ENCODE assay signal across 30 cellular contexts in the genomic region with DNA sequence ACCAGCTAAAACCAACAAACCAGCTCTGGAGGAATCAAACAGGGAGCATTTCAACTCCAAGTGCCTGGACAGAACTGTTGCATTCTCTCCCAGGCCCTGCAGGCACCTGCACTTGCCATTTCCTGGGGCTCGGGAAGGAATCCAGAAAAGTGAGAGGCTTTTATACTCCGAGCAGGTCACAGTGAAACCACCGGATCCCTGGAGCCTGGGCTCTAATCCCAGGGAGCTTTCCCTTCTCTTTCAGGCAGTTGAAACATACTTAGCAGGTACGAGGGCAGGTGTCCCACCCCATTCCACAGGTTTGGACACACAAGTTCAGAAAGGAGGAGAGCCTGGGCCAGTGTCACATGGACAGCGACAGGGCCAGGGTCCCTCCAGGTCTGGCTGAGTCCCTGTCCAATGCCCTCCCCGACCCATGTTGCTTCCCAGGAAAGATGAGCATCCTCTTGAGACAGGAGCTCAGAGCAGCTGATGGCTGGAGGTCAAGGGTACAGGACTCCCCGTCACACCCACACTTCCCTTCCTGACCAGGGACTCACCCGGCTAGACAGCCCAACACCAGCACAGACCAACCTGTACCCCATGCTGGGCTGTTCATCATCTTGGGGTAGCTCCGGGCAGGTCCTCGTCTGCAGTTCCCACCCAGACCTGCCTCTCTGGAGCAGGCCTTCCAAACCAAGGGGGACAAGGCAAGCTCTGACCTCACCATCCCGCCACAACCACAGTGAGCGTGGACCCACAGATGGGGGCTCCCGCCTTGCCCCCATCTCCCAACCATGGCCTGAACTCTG. TPM values are rescaled to one million over a fixed set of nuclear protein-coding genes. Genes with fewer than 3 reads are reported as not detected.
DNase-seq lines count a peak whose midpoint lies in the region; ATAC-seq, FAIRE-seq and TF ChIP-seq lines count a peak whose summit lies in the region.
"Had no signal": no experiment of that assay in that cellular context is flagged by ENCODE, and none has a peak within 500 bp of the region (broad histone marks: within the 10 kb centered on the region; RNA-seq: fewer than 3 reads in every experiment).

No MANE protein-coding gene starts in this region.

- no peak overlapping the region for H3K27ac ChIP-seq in spleen
- H3K27ac ChIP-seq in gastroesophageal sphincter = no peak overlapping the region
- H3K27ac ChIP-seq: esophagus squamous epithelium, parathyroid adenoma, tibial artery had no signal

- H3K4me3 Mint-ChIP-seq in activated CD4-positive, alpha-beta T cell treated with anti-CD3 and anti-CD28 coated beads for 36 hours = no peak overlapping the region
- H3K4me3 Mint-ChIP-seq in activated naive CD8-positive, alpha-beta T cell = no peak overlapping the region
- H3K4me3 Mint-ChIP-seq in activated naive CD8-positive, alpha-beta T cell treated with anti-CD3 and anti-CD28 coated beads, Interleukin-2, amount 50 U/mL, for 24 hours = no peak overlapping the region
- no peak overlapping the region for H3K4me3 Mint-ChIP-seq in brain
- H3K4me3 Mint-ChIP-seq: immature natural killer cell; stimulated activated naive CD8-positive, alpha-beta T cell treated with anti-CD3 and anti-CD28 coated beads, Interleukin-15, amount 100 ng/mL, for 72 hours had no signal

- H3K36me3 ChIP-seq in spleen = no peaks in the 10 kb centered on the region
- H3K36me3 ChIP-seq in gastroesophageal sphincter = no peaks in the 10 kb centered on the region
- H3K36me3 ChIP-seq: esophagus squamous epithelium, MG63, tibial artery had no signal

- H3K27me3 ChIP-seq in spleen (replicated peaks in 1 of 7) (no peaks in the 10 kb centered on the region), gastroesophageal sphincter (no peaks in the 10 kb centered on the region)
- H3K27me3 ChIP-seq: esophagus squamous epithelium, MG63, tibial artery had no signal

- intact Hi-C loops in activated CD4-positive, alpha-beta T cell treated with anti-CD3 and anti-CD28 coated beads for 36 hours (cut with DNase I, micrococcal nuclease) = no loop called here
- intact Hi-C loops in spleen (cut with DNase I; ENCODE audit: low total_unique reads) = no loop called here

- peak; percentile 3 for DNase-seq in activated CD4-positive, alpha-beta T cell treated with anti-CD3 and anti-CD28 coated beads for 36 hours
- no peak for DNase-seq in activated CD4-positive, alpha-beta T cell treated with anti-CD3 and anti-CD28 coated beads, Interleukin-2, amount 50 U/mL, for 4 hours
- no peak for DNase-seq in activated naive CD8-positive, alpha-beta T cell treated with anti-CD3 and anti-CD28 coated beads, Interleukin-2, amount 50 U/mL, for 24 hours
- DNase-seq in spleen (peak; percentile 50), H54 (ENCODE audit: insufficient read length, low spot score) (no peak)
- DNase-seq: ACHN; amygdala; esophagus squamous epithelium; H7; hippocampal formation; immature natural killer cell; MG63; NCI-H1436; NCI-H510A; right cardiac atrium; SIG-M5; stimulated activated naive CD8-positive, alpha-beta T cell treated with anti-CD3 and anti-CD28 coated beads, Interleukin-15, amount 100 ng/mL, for 72 hours; SW 1271; tibial artery had no signal

- H3K36me3 Mint-ChIP-seq in activated CD4-positive, alpha-beta T cell treated with anti-CD3 and anti-CD28 coated beads for 36 hours (ENCODE audit: low read depth) = peaks cover 68% of the 10 kb centered on the region
- H3K36me3 Mint-ChIP-seq in activated naive CD8-positive, alpha-beta T cell = peaks cover 8% of the 10 kb centered on the region
- peaks cover 48% of the 10 kb centered on the region for H3K36me3 Mint-ChIP-seq in activated naive CD8-positive, alpha-beta T cell treated with anti-CD3 and anti-CD28 coated beads, Interleukin-2, amount 50 U/mL, for 24 hours (ENCODE audit: low read depth)
- no peaks in the 10 kb centered on the region for H3K36me3 Mint-ChIP-seq in brain
- H3K36me3 Mint-ChIP-seq: immature natural killer cell had no signal

- CTCF ChIA-PET in activated CD4-positive, alpha-beta T cell treated with anti-CD3 and anti-CD28 coated beads for 36 hours (lab: Charles Lee) = interaction anchor here (0.6 to 2.1 kb wide), 3 partner anchors 10 to 21 kb away, joined by 3 to 12 read pairs (median 3); no protein-coding TSS in a partner anchor

- H3K9me3 Mint-ChIP-seq in activated CD4-positive, alpha-beta T cell treated with anti-CD3 and anti-CD28 coated beads for 36 hours (ENCODE audit: low read depth) = no peaks in the 10 kb centered on the region
- H3K9me3 Mint-ChIP-seq in activated naive CD8-positive, alpha-beta T cell (ENCODE audit: low read depth) = no peaks in the 10 kb centered on the region
- no peaks in the 10 kb centered on the region for H3K9me3 Mint-ChIP-seq in activated naive CD8-positive, alpha-beta T cell treated with anti-CD3 and anti-CD28 coated beads, Interleukin-2, amount 50 U/mL, for 24 hours
- peaks cover 0 to 4% (median 0%) of the 10 kb centered on the region in 5 experiments for H3K9me3 Mint-ChIP-seq in brain
- H3K9me3 Mint-ChIP-seq: immature natural killer cell; stimulated activated naive CD8-positive, alpha-beta T cell treated with anti-CD3 and anti-CD28 coated beads, Interleukin-15, amount 100 ng/mL, for 72 hours had no signal

- TF ChIP-seq POLR2A in spleen (IDR thresholded peaks at IDR 0.05) = no peak
- no peak for TF ChIP-seq POLR2A in gastroesophageal sphincter (IDR thresholded peaks at IDR 0.05)
- no peak for TF ChIP-seq POLR2A in H54 (IDR thresholded peaks at IDR 0.05; ENCODE audit: low read depth, low read length)

- no peak for FAIRE-seq in H54 (lab: Jason Lieb, UNC)
- FAIRE-seq: bronchial epithelial cell, D721Med, frontal cortex, GM12891 had no signal

- H3K4me1 ChIP-seq in spleen (peaks cover 0 to 26% (median 5%) of the 10 kb centered on the region in 6 donors), gastroesophageal sphincter (no peaks in the 10 kb centered on the region)
- H3K4me1 ChIP-seq: esophagus squamous epithelium, parathyroid adenoma, tibial artery had no signal

- H3K4me1 Mint-ChIP-seq in activated CD4-positive, alpha-beta T cell treated with anti-CD3 and anti-CD28 coated beads for 36 hours = peaks cover 90% of the 10 kb centered on the region
- H3K4me1 Mint-ChIP-seq in activated naive CD8-positive, alpha-beta T cell (ENCODE audit: low read depth) = peaks cover 64% of the 10 kb centered on the region
- peaks cover 83% of the 10 kb centered on the region for H3K4me1 Mint-ChIP-seq in activated naive CD8-positive, alpha-beta T cell treated with anti-CD3 and anti-CD28 coated beads, Interleukin-2, amount 50 U/mL, for 24 hours
- peaks cover 19% of the 10 kb centered on the region for H3K4me1 Mint-ChIP-seq in brain
- H3K4me1 Mint-ChIP-seq: immature natural killer cell had no signal

- ATAC-seq in activated CD4-positive, alpha-beta T cell treated with anti-CD3 and anti-CD28 coated beads for 36 hours = no peak
- ATAC-seq in activated naive CD8-positive, alpha-beta T cell treated with anti-CD3 and anti-CD28 coated beads, Interleukin-2, amount 50 U/mL, for 24 hours = no peak
- ATAC-seq in gastroesophageal sphincter = no peak
- ATAC-seq: stimulated activated naive CD8-positive, alpha-beta T cell treated with anti-CD3 and anti-CD28 coated beads, Interleukin-15, amount 100 ng/mL, for 72 hours had no signal

- peak overlapping the region; percentile 79 for H3K27ac Mint-ChIP-seq in activated CD4-positive, alpha-beta T cell treated with anti-CD3 and anti-CD28 coated beads for 36 hours
- peak overlapping the region; percentile 6 for H3K27ac Mint-ChIP-seq in activated naive CD8-positive, alpha-beta T cell
- no peak overlapping the region for H3K27ac Mint-ChIP-seq in activated naive CD8-positive, alpha-beta T cell treated with anti-CD3 and anti-CD28 coated beads, Interleukin-2, amount 50 U/mL, for 24 hours
- H3K27ac Mint-ChIP-seq in brain = peak overlapping the region in 3 of 5 experiments; percentile 16 to 41 (median 16)
- H3K27ac Mint-ChIP-seq: immature natural killer cell; stimulated activated naive CD8-positive, alpha-beta T cell treated with anti-CD3 and anti-CD28 coated beads, Interleukin-15, amount 100 ng/mL, for 72 hours had no signal

- no peak overlapping the region for H3K4me3 ChIP-seq in spleen
- H3K4me3 ChIP-seq in gastroesophageal sphincter = no peak overlapping the region
- H3K4me3 ChIP-seq: esophagus squamous epithelium, MG63, tibial artery had no signal

- H3K9me3 ChIP-seq in spleen = no peaks in the 10 kb centered on the region
- no peaks in the 10 kb centered on the region for H3K9me3 ChIP-seq in gastroesophageal sphincter
- H3K9me3 ChIP-seq: esophagus squamous epithelium, MG63, tibial artery had no signal

- TF ChIP-seq EP300 in gastroesophageal sphincter (IDR thresholded peaks at IDR 0.05) = no peak

- WGBS in spleen, 5 donors = 79 to 90% (median 84%) methylated on average over 6 to 13 of the region's 13 CpGs
- WGBS in gastroesophageal sphincter (ENCODE audit: low coverage in 1 of 2), 2 donors = 61% methylated on average over 3 of the region's 13 CpGs; no CpG with 5 or more reads in 1 of the 2 donors

- no peaks in the 10 kb centered on the region for H3K27me3 Mint-ChIP-seq in activated CD4-positive, alpha-beta T cell treated with anti-CD3 and anti-CD28 coated beads for 36 hours
- no peaks in the 10 kb centered on the region for H3K27me3 Mint-ChIP-seq in activated naive CD8-positive, alpha-beta T cell
- H3K27me3 Mint-ChIP-seq in activated naive CD8-positive, alpha-beta T cell treated with anti-CD3 and anti-CD28 coated beads, Interleukin-2, amount 50 U/mL, for 24 hours = no peaks in the 10 kb centered on the region
- no peaks in the 10 kb centered on the region for H3K27me3 Mint-ChIP-seq in brain
- H3K27me3 Mint-ChIP-seq: stimulated activated naive CD8-positive, alpha-beta T cell treated with anti-CD3 and anti-CD28 coated beads, Interleukin-15, amount 100 ng/mL, for 72 hours had no signal

- POLR2A ChIA-PET in activated CD4-positive, alpha-beta T cell treated with anti-CD3 and anti-CD28 coated beads for 36 hours (lab: Charles Lee) = interaction anchor here (0.6 to 1.4 kb wide), 3 partner anchors 8 to 12 kb away, joined by 3 to 5 read pairs (median 3); no protein-coding TSS in a partner anchor

- TF ChIP-seq CTCF in brain (conservative IDR thresholded peaks at IDR 0.05) = no peak
- no peak for TF ChIP-seq CTCF in spleen (IDR thresholded peaks at IDR 0.05 in 8 of 11, conservative IDR thresholded peaks at IDR 0.05 in 3 of 11)
- TF ChIP-seq CTCF in gastroesophageal sphincter (IDR thresholded peaks at IDR 0.05) = no peak

RNA-seq across cellular contexts. Expression of gene CD5, which starts 49.9 kb away (rescaled TPM):
- total RNA-seq in activated CD4-positive, alpha-beta T cell treated with anti-CD3 and anti-CD28 coated beads for 36 hours = 100 to 1,000 TPM; 298 to 399 TPM
- polyA plus RNA-seq in brain (ENCODE audit: insufficient read depth, low read depth, low replicate concordance) = 0.29 TPM
- 10 to 100 TPM in 6 of 7 donors, 1 to 10 TPM in 1; 9.2 to 27.4 (median 18.3) TPM for total RNA-seq in spleen
- 1 to 10 TPM; 2.7 to 6.3 (median 4.9) TPM for polyA plus RNA-seq in spleen
- total RNA-seq in gastroesophageal sphincter = under 1 TPM; 0.31 to 0.62 (median 0.44) TPM
- total RNA-seq: bronchial epithelial cell, frontal cortex, H7, HT-29 had no signal
- polyA plus RNA-seq: BJ, neural cell had no signal

Comparison
In these comparisons a context has a peak if more than half of its experiments do, and no peak if none do; other contexts are left out.
1. DNase-seq: peak in activated CD4-positive, alpha-beta T cell treated with anti-CD3 and anti-CD28 coated beads for 36 hours (single experiment) and spleen (single experiment); none in activated CD4-positive, alpha-beta T cell treated with anti-CD3 and anti-CD28 coated beads, Interleukin-2, amount 50 U/mL, for 4 hours (0 of 2), activated naive CD8-positive, alpha-beta T cell treated with anti-CD3 and anti-CD28 coated beads, Interleukin-2, amount 50 U/mL, for 24 hours (single experiment) and H54 (single experiment).
2. RNA of gene CD5, which starts 49.9 kb away (total RNA-seq): 298 to 399 TPM in activated CD4-positive, alpha-beta T cell treated with anti-CD3 and anti-CD28 coated beads for 36 hours; 9.2 to 27.4 TPM in spleen and 0.31 to 0.62 TPM in gastroesophageal sphincter; every median in the first group is over 10 times any median in the second.